Comparison of ENCODE assay signal across 12 cellular contexts in genomic region chr12:92437452-92437851, GRCh38.
"Had no signal": no experiment of that assay in that cellular context is flagged by ENCODE, and none has a peak within 500 bp of the region (broad histone marks: within the 10 kb centered on the region; RNA-seq: fewer than 3 reads in every experiment).

No MANE protein-coding gene starts in this region.

- H3K4me3 ChIP-seq: esophagus squamous epithelium, neural progenitor cell, ovary had no signal

- DNase-seq: activated CD4-positive, alpha-beta T cell treated with anti-CD3 and anti-CD28 coated beads for 48 hours; activated effector memory CD4-positive, alpha-beta T cell treated with anti-CD3 and anti-CD28 coated beads, Interleukin-2, amount 50 U/mL, for 16 hours; esophagus squamous epithelium; foreskin fibroblast; mammary epithelial cell; ovary; stimulated activated CD4-positive, alpha-beta T cell treated with anti-CD3 and anti-CD28 coated beads, Interleukin-4, amount 100 ng/mL, for 1 hour; substantia nigra; T1000; trophoblast cell had no signal

- H3K4me3 Mint-ChIP-seq: neural progenitor cell had no signal

- FAIRE-seq: astrocyte had no signal

- H3K9me3 ChIP-seq: esophagus squamous epithelium, ovary had no signal

- H3K27ac ChIP-seq: esophagus squamous epithelium, neural progenitor cell, ovary had no signal

- H3K27ac Mint-ChIP-seq: neural progenitor cell had no signal

- H3K36me3 ChIP-seq: esophagus squamous epithelium, neural progenitor cell, ovary had no signal

- H3K27me3 ChIP-seq: esophagus squamous epithelium, neural progenitor cell, ovary had no signal

- H3K36me3 Mint-ChIP-seq: neural progenitor cell had no signal
